ENCODE assay signal across 11 cellular contexts in the genomic region with DNA sequence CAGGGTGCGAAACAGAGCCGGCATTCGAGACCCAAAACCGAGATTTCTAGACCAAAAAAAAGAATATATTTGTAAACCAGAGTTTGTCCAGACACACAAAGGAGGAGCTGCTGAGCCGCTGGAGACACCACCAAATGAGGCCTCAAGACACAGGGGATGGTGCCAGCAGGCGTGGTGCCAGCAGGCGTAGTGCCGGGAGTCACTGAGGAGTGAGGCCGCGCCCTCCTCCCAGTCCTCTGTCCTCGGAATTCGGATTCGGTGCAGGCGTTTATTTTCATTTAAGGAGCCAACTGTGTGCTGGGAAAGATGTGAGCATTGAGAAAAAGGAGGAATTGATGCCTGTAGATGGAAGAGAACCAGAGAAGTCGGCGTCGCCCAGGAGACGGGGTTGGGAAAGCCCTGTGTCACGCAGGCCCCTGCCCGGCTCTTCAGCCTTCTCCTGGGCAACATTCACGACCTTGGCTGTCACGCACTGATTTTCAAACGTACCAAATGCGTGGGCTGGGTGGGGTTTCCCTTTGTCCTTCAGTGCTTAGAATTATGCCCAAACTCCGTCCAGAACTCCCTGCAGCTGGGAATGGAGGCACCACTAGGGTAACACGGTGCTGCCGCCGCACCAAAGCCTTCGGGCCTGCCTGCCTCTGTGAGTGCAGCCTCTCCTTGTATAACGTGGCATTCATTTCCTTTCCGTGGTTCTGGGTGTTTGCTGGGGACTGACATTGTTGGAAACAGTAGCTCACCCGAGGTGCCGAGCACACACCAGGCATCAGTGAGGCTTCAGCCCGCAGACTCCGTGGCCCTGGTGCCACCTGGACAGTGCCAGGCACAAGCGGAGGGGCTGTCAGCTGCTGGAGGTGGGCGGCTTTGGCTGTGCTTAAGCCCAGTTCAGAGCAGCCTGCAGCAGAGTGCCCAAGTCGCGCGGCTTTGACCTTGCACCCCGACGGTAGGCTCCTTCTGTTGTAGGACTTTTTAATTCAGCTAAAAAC. TPM values are rescaled to one million over a fixed set of nuclear protein-coding genes. Genes with fewer than 3 reads are reported as not detected.
DNase-seq lines count a peak whose midpoint lies in the region; ATAC-seq and TF ChIP-seq lines count a peak whose summit lies in the region.
"Had no signal": no experiment of that assay in that cellular context is flagged by ENCODE, and none has a peak within 500 bp of the region (broad histone marks: within the 10 kb centered on the region; RNA-seq: fewer than 3 reads in every experiment).

No MANE protein-coding gene starts in this region.

- POLR2A ChIA-PET in WTC11 (lab: Charles Lee), result no interaction called here
- POLR2A ChIA-PET in activated CD4-positive, alpha-beta memory T cell treated with anti-CD3 and anti-CD28 coated beads, Interleukin-2, amount 10 ng/mL, durations not matched to agents 7 days and 5 days (lab: Charles Lee), result no interaction called here

- peaks cover 17% of the 10 kb centered on the region for H3K36me3 Mint-ChIP-seq in WTC11
- peaks cover 67% of the 10 kb centered on the region for H3K36me3 Mint-ChIP-seq in activated CD4-positive, alpha-beta memory T cell treated with anti-CD3 and anti-CD28 coated beads, Interleukin-2, amount 10 ng/mL, durations not matched to agents 7 days and 5 days (ENCODE audit: low read depth)

- no peak for TF ChIP-seq CTCF in WTC11 (IDR thresholded peaks at IDR 0.05)

- no peaks in the 10 kb centered on the region for H3K27me3 Mint-ChIP-seq in WTC11 (ENCODE audit: low read depth)
- no peaks in the 10 kb centered on the region for H3K27me3 Mint-ChIP-seq in activated CD4-positive, alpha-beta memory T cell treated with anti-CD3 and anti-CD28 coated beads, Interleukin-2, amount 10 ng/mL, durations not matched to agents 7 days and 5 days

- CTCF ChIA-PET in WTC11 (lab: Charles Lee), result interaction anchor here (1.5 to 1.8 kb wide), 2 partner anchors 15 to 43 kb away, joined by 5 to 6 read pairs; no protein-coding TSS in a partner anchor
- CTCF ChIA-PET in activated CD4-positive, alpha-beta memory T cell treated with anti-CD3 and anti-CD28 coated beads, Interleukin-2, amount 10 ng/mL, durations not matched to agents 7 days and 5 days (lab: Charles Lee), result no interaction called here

- H3K9me3 Mint-ChIP-seq in WTC11, result peaks cover 8% of the 10 kb centered on the region
- no peaks in the 10 kb centered on the region for H3K9me3 Mint-ChIP-seq in activated CD4-positive, alpha-beta memory T cell treated with anti-CD3 and anti-CD28 coated beads, Interleukin-2, amount 10 ng/mL, durations not matched to agents 7 days and 5 days

- no peak overlapping the region for H3K27ac Mint-ChIP-seq in WTC11
- no peak overlapping the region for H3K27ac Mint-ChIP-seq in activated CD4-positive, alpha-beta memory T cell treated with anti-CD3 and anti-CD28 coated beads, Interleukin-2, amount 10 ng/mL, durations not matched to agents 7 days and 5 days

- DNase-seq in AG20443 (ENCODE audit: low spot score) (peak; percentile 94), WTC11 (ENCODE audit: low spot score) (peak; percentile 5), Right ventricle myocardium inferior (ENCODE audit: missing footprints) (peak; percentile 95), posterior vena cava (ENCODE audit: low spot score) (peak; percentile 98), kidney glomerular epithelial cell (lab: John Stamatoyannopoulos, UW) (no peak), HCEC 1CT (no peak)
- no peak for DNase-seq in activated CD4-positive, alpha-beta memory T cell treated with anti-CD3 and anti-CD28 coated beads, Interleukin-2, amount 10 ng/mL, durations not matched to agents 7 days and 5 days
- DNase-seq: activated CD4-positive, alpha-beta T cell treated with anti-CD3 and anti-CD28 coated beads for 48 hours; GF-D8; NCI-H524 had no signal

- no peak for ATAC-seq in WTC11
- ATAC-seq in Right ventricle myocardium inferior, result peak; percentile 87
- ATAC-seq in HG02970 (IDR thresholded peaks at IDR 0.05; ENCODE audit: low FRiP score, unreplicated experiment), result no peak

- intact Hi-C loops in Right ventricle myocardium inferior (cut with DNase I), result no loop called here
- intact Hi-C loops in posterior vena cava (cut with DNase I), result no loop called here

- no peaks in the 10 kb centered on the region for H3K4me1 Mint-ChIP-seq in WTC11
- H3K4me1 Mint-ChIP-seq in activated CD4-positive, alpha-beta memory T cell treated with anti-CD3 and anti-CD28 coated beads, Interleukin-2, amount 10 ng/mL, durations not matched to agents 7 days and 5 days, result peaks cover 33% of the 10 kb centered on the region

- H3K4me3 Mint-ChIP-seq in WTC11, result no peak overlapping the region
- H3K4me3 Mint-ChIP-seq in activated CD4-positive, alpha-beta memory T cell treated with anti-CD3 and anti-CD28 coated beads, Interleukin-2, amount 10 ng/mL, durations not matched to agents 7 days and 5 days, result no peak overlapping the region

TF ChIP-seq in WTC11, 78 proteins besides CTCF, POLR2A, EP300 and RAD21 (continues in another document):
- TF ChIP-seq EMX1 (CRISPR knock-in tag; IDR thresholded peaks at IDR 0.05), result no peak
- no peak for TF ChIP-seq TP53 (CRISPR knock-in tag; IDR thresholded peaks at IDR 0.05)
- no peak for TF ChIP-seq CREM (CRISPR knock-in tag; IDR thresholded peaks at IDR 0.05)
- TF ChIP-seq ZNF263 (CRISPR knock-in tag; IDR thresholded peaks at IDR 0.05; ENCODE audit: low read depth), result no peak
- TF ChIP-seq, protein P1, sequence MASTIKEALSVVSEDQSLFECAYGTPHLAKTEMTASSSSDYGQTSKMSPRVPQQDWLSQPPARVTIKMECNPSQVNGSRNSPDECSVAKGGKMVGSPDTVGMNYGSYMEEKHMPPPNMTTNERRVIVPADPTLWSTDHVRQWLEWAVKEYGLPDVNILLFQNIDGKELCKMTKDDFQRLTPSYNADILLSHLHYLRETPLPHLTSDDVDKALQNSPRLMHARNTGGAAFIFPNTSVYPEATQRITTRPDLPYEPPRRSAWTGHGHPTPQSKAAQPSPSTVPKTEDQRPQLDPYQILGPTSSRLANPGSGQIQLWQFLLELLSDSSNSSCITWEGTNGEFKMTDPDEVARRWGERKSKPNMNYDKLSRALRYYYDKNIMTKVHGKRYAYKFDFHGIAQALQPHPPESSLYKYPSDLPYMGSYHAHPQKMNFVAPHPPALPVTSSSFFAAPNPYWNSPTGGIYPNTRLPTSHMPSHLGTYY (CRISPR knock-in tag; IDR thresholded peaks at IDR 0.05), result no peak
- TF ChIP-seq, protein P2, sequence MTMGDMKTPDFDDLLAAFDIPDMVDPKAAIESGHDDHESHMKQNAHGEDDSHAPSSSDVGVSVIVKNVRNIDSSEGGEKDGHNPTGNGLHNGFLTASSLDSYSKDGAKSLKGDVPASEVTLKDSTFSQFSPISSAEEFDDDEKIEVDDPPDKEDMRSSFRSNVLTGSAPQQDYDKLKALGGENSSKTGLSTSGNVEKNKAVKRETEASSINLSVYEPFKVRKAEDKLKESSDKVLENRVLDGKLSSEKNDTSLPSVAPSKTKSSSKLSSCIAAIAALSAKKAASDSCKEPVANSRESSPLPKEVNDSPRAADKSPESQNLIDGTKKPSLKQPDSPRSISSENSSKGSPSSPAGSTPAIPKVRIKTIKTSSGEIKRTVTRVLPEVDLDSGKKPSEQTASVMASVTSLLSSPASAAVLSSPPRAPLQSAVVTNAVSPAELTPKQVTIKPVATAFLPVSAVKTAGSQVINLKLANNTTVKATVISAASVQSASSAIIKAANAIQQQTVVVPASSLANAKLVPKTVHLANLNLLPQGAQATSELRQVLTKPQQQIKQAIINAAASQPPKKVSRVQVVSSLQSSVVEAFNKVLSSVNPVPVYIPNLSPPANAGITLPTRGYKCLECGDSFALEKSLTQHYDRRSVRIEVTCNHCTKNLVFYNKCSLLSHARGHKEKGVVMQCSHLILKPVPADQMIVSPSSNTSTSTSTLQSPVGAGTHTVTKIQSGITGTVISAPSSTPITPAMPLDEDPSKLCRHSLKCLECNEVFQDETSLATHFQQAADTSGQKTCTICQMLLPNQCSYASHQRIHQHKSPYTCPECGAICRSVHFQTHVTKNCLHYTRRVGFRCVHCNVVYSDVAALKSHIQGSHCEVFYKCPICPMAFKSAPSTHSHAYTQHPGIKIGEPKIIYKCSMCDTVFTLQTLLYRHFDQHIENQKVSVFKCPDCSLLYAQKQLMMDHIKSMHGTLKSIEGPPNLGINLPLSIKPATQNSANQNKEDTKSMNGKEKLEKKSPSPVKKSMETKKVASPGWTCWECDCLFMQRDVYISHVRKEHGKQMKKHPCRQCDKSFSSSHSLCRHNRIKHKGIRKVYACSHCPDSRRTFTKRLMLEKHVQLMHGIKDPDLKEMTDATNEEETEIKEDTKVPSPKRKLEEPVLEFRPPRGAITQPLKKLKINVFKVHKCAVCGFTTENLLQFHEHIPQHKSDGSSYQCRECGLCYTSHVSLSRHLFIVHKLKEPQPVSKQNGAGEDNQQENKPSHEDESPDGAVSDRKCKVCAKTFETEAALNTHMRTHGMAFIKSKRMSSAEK (CRISPR knock-in tag; IDR thresholded peaks at IDR 0.05; ENCODE audit: borderline replicate concordance), result no peak

RNA-seq across cellular contexts. Expression of a gene that starts 49.0 kb away (rescaled TPM):
- total RNA-seq in WTC11 (2021) (15.0 to 23.1 TPM (median 19.6 TPM) in 3 replicates), Right ventricle myocardium inferior (19.0 TPM), posterior vena cava (10 to 100 TPM; 23.7 to 25.9 TPM)
- 10 to 100 TPM; 30.3 to 31.6 TPM for total RNA-seq in activated CD4-positive, alpha-beta memory T cell treated with anti-CD3 and anti-CD28 coated beads, Interleukin-2, amount 10 ng/mL, durations not matched to agents 7 days and 5 days

Comparison
In these comparisons a context has a peak if more than half of its experiments do, and no peak if none do; other contexts are left out.
1. DNase-seq: peak in AG20443 (single experiment), WTC11 (single experiment), Right ventricle myocardium inferior (single experiment) and posterior vena cava (single experiment); none in kidney glomerular epithelial cell (single experiment), activated CD4-positive, alpha-beta memory T cell treated with anti-CD3 and anti-CD28 coated beads, Interleukin-2, amount 10 ng/mL, durations not matched to agents 7 days and 5 days (single experiment) and HCEC 1CT (single experiment).